Comparison of ENCODE assay signal across 20 cellular contexts in the genomic region with DNA sequence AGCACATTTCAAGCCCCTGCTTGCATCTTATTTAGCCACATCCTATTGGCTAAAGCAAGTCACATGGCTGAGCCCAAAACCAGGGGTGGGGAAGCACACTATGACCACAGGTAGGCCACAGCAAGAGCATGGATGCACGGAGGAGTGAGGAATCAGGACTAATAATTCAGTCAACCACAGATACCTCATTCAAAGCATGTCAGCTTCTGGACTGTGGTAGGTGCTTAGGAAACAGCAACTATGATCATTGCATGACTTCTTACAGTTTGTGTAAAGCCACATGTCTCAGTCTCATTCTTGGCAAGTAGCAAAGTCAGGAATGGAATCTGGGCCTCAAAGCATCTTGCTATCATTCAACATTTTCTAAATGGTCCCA.
DNase-seq lines count a peak whose midpoint lies in the region; ATAC-seq, FAIRE-seq and TF ChIP-seq lines count a peak whose summit lies in the region.
"Had no signal": no experiment of that assay in that cellular context is flagged by ENCODE, and none has a peak within 500 bp of the region (broad histone marks: within the 10 kb centered on the region; RNA-seq: fewer than 3 reads in every experiment).

No MANE protein-coding gene starts in this region.

- SMC1A ChIA-PET in GM12878 (lab: Charles Lee; ENCODE audit: uncharacterized antibody, unreplicated experiment), result no interaction called here

- no peak for FAIRE-seq in GM12878 (lab: Jason Lieb, UNC)
- FAIRE-seq: A204.1 had no signal

- POLR2A ChIA-PET in GM12878 (lab: Charles Lee), result no interaction called here

- no TSS peak for BruUV-seq in GM12878 (replicated peaks; lab: Mats Ljungman, UMichigan)

- no peak overlapping the region for H3K4me2 ChIP-seq in GM12878 (ENCODE audit: control insufficient read depth, insufficient read depth)
- H3K4me2 ChIP-seq: GM23338 had no signal

- no peaks in the 10 kb centered on the region for H3K79me2 ChIP-seq in GM12878 (ENCODE audit: control insufficient read depth, insufficient read depth, low read length)

- no peak for TF ChIP-seq CTCF in AG10803 (conservative IDR thresholded peaks at IDR 0.05; ENCODE audit: low read length)
- TF ChIP-seq CTCF in GM12878 (IDR thresholded peaks at IDR 0.05 in 2 of 3, conservative IDR thresholded peaks at IDR 0.05 in 1 of 3; ENCODE audit: control insufficient read depth in 2 of 3, extremely low read depth in 1 of 3, insufficient read depth in 1 of 3, low read depth in 3 of 3, low read length in 3 of 3), result no peak
- no peak for TF ChIP-seq CTCF in sigmoid colon (IDR thresholded peaks at IDR 0.05)

- no peak overlapping the region for H2AFZ ChIP-seq in GM12878 (ENCODE audit: control insufficient read depth, low read depth, low read length)
- H2AFZ ChIP-seq: GM23338 had no signal

- no peaks in the 10 kb centered on the region for H3K36me3 ChIP-seq in GM12878 (ENCODE audit: control insufficient read depth in 2 of 2, insufficient read depth in 2 of 2, low read length in 1 of 2)
- no peaks in the 10 kb centered on the region for H3K36me3 ChIP-seq in sigmoid colon

- no peak for TF ChIP-seq POLR2A in GM12878 (IDR thresholded peaks at IDR 0.05; ENCODE audit: low read depth, low read length)
- no peak for TF ChIP-seq POLR2A in sigmoid colon (IDR thresholded peaks at IDR 0.05)

- H3K27ac ChIP-seq in GM12878 (ENCODE audit: control insufficient read depth, insufficient read depth) (no peak overlapping the region), sigmoid colon (peak overlapping the region in 3 of 4 donors; percentile 85 to 94 (median 93))
- H3K27ac ChIP-seq: C4-2B had no signal

- no peak for TF ChIP-seq RAD21 in GM12878 (IDR thresholded peaks at IDR 0.05; ENCODE audit: insufficient read depth, low read depth, low read length)

- CTCF ChIA-PET in GM12878 (lab: Yijun Ruan, JAX), result no interaction called here

- H3K4me3 ChIP-seq in AG10803 (ENCODE audit: low read length) (no peak overlapping the region), GM12878 (no peak overlapping the region), sigmoid colon (no peak overlapping the region)
- H3K4me3 ChIP-seq: GM23338 had no signal

- no peak overlapping the region for H3K9ac ChIP-seq in GM12878 (ENCODE audit: control insufficient read depth, insufficient read depth, low read length)

- RAD21 ChIA-PET in GM12878 (lab: Charles Lee; ENCODE audit: unreplicated experiment), result no interaction called here

- H3K27me3 ChIP-seq in GM12878 (replicated peaks in 1 of 2; ENCODE audit: control insufficient read depth in 2 of 2, insufficient read depth in 2 of 2, low read length in 1 of 2) (no peaks in the 10 kb centered on the region), sigmoid colon (no peaks in the 10 kb centered on the region)

- ATAC-seq in GM19438 (IDR thresholded peaks at IDR 0.05; ENCODE audit: low read depth, unreplicated experiment), result peak; percentile 50
- peak; percentile 37 for ATAC-seq in GM12878
- ATAC-seq in GM19395 (IDR thresholded peaks at IDR 0.05; ENCODE audit: unreplicated experiment), result no peak
- ATAC-seq in esophagus mucosa, result no peak
- ATAC-seq: GM23338 had no signal

- H3K4me1 ChIP-seq in GM12878 (ENCODE audit: control insufficient read depth, insufficient read depth, low read length) (no peaks in the 10 kb centered on the region), sigmoid colon (peaks cover 0 to 40% (median 33%) of the 10 kb centered on the region in 4 donors)

- TF ChIP-seq EP300 in GM12878 (IDR thresholded peaks at IDR 0.05; ENCODE audit: borderline replicate concordance in 1 of 2, control insufficient read depth in 1 of 2, low read depth in 2 of 2, low read length in 2 of 2) (no peak), sigmoid colon (IDR thresholded peaks at IDR 0.05) (no peak)

- H4K20me1 ChIP-seq in GM12878 (ENCODE audit: control insufficient read depth, insufficient read depth), result no peaks in the 10 kb centered on the region

- H3K9me3 ChIP-seq in GM12878 (replicated peaks; ENCODE audit: control insufficient read depth, insufficient read depth, low read length) (no peaks in the 10 kb centered on the region; the same call in 2 of the 3 replicates), sigmoid colon (peaks cover 0 to 4% (median 0%) of the 10 kb centered on the region in 4 donors)

- DNase-seq in AG10803 (ENCODE audit: low read depth) (peak; percentile 96), GM12878 (ENCODE audit: low read depth, low spot score) (no peak), sigmoid colon (no peak), NCI-H446 (lab: John Stamatoyannopoulos, UW) (no peak)
- DNase-seq: GF-D8; Kasumi-1; MM.1S; NCI-H1105 treated with DMSO at 0.1 percent for 48 hours; NCI-H187; NCI-H345; NCI-H69; NK-92 treated with Interleukin-12 subunit alpha and Interleukin-12 subunit beta, amount 100 ng/mL, for 24 hours; RPMI8226; SIG-M5 had no signal

- in situ Hi-C loops in GM12878 (cut with MboI), result no loop called here

- intact Hi-C loops in GM12878 (cut with micrococcal nuclease; ENCODE audit: unreplicated experiment) (no loop called here), sigmoid colon (cut with DNase I) (loop anchor here (2.0 to 10.0 kb wide), 2 partner anchors 21 to 581 kb away; partner anchors contain the start of gene RAB11FIP2)

- 0% methylated on average over 1 of the region's 1 CpG for WGBS in GM12878 (ENCODE audit: insufficient coverage, insufficient replicate concordance, low lambda C conversion rate, missing lambda C conversion rate)
- 86 to 89% methylated on average over 1 of the region's 1 CpG for WGBS in sigmoid colon, 2 donors

TF ChIP-seq in GM12878, 131 proteins besides CTCF, POLR2A, EP300 and RAD21:
- TF ChIP-seq MEF2B (IDR thresholded peaks at IDR 0.05; ENCODE audit: partially characterized antibody, poor library complexity, severe bottlenecking) (no peak), CBX3 (IDR thresholded peaks at IDR 0.05; ENCODE audit: borderline replicate concordance, low read depth) (no peak), RUNX3 (IDR thresholded peaks at IDR 0.05; ENCODE audit: low read length) (no peak), TBL1XR1 (IDR thresholded peaks at IDR 0.05; ENCODE audit: low read depth, low read length) (no peak), YY1 (IDR thresholded peaks at IDR 0.05; ENCODE audit: low read depth, low read length) (no peak), SIX5 (IDR thresholded peaks at IDR 0.05; ENCODE audit: low read depth, low read length, severe bottlenecking) (no peak)
- TF ChIP-seq, protein P1, sequence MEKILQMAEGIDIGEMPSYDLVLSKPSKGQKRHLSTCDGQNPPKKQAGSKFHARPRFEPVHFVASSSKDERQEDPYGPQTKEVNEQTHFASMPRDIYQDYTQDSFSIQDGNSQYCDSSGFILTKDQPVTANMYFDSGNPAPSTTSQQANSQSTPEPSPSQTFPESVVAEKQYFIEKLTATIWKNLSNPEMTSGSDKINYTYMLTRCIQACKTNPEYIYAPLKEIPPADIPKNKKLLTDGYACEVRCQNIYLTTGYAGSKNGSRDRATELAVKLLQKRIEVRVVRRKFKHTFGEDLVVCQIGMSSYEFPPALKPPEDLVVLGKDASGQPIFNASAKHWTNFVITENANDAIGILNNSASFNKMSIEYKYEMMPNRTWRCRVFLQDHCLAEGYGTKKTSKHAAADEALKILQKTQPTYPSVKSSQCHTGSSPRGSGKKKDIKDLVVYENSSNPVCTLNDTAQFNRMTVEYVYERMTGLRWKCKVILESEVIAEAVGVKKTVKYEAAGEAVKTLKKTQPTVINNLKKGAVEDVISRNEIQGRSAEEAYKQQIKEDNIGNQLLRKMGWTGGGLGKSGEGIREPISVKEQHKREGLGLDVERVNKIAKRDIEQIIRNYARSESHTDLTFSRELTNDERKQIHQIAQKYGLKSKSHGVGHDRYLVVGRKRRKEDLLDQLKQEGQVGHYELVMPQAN (conservative IDR thresholded peaks at IDR 0.05), result no peak

Comparison
In these comparisons a context has a peak if more than half of its experiments do, and no peak if none do; other contexts are left out.
1. ATAC-seq: peak in GM19438 (single experiment) and GM12878 (single experiment); none in GM19395 (single experiment) and esophagus mucosa (single experiment).